ENCODE assay signal across 14 cellular contexts in the genomic region with DNA sequence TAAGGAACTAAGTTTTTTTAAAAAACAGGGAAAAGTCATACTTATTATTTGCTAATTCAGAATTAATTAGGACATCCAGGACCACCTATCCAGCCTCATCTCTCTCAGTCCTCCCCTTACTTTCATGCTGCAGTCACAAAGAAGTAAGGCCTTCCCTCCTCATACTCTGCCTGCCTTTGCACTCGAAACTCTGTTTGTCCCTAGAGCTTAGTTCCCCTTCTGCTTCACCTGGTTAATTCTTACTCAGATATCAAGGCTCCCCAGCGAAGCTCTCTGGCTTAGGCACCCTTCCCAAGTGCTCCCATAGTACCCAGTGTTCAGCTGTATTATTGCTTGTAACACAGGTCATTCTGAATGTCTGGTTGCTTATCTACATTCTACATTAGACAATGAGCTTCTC.
"Had no signal": no experiment of that assay in that cellular context is flagged by ENCODE, and none has a peak within 500 bp of the region (broad histone marks: within the 10 kb centered on the region; RNA-seq: fewer than 3 reads in every experiment).

No MANE protein-coding gene starts in this region.

- H3K27me3 Mint-ChIP-seq: activated B cell treated with CpG ODN at 0.5 μM for 24 hours; activated CD4-positive, alpha-beta T cell treated with anti-CD3 and anti-CD28 coated beads, Interleukin-2, amount 10 ng/mL, durations not matched to agents 24 days and 14 days; natural killer cell treated with Interleukin-12 subunit alpha and Interleukin-12 subunit beta and Interleukin-15 and Interleukin-18, amount 100 ng/mL, for 72 hours; stimulated activated naive CD8-positive, alpha-beta T cell treated with anti-CD3 and anti-CD28 coated beads, Interleukin-15, amount 100 ng/mL, for 72 hours had no signal

- H3K9me3 Mint-ChIP-seq: activated B cell treated with CpG ODN at 0.5 μM for 24 hours; activated CD4-positive, alpha-beta T cell treated with anti-CD3 and anti-CD28 coated beads, Interleukin-2, amount 10 ng/mL, durations not matched to agents 24 days and 14 days; activated naive CD4-positive, alpha-beta T cell treated with anti-CD3 and anti-CD28 coated beads for 36 hours; natural killer cell treated with Interleukin-12 subunit alpha and Interleukin-12 subunit beta and Interleukin-15 and Interleukin-18, amount 100 ng/mL, for 72 hours; stimulated activated naive CD8-positive, alpha-beta T cell treated with anti-CD3 and anti-CD28 coated beads, Interleukin-15, amount 100 ng/mL, for 72 hours had no signal

- DNase-seq: activated B cell treated with CpG ODN at 0.5 μM for 24 hours; activated CD4-positive, alpha-beta T cell treated with anti-CD3 and anti-CD28 coated beads, Interleukin-2, amount 10 ng/mL, durations not matched to agents 24 days and 14 days; activated naive CD4-positive, alpha-beta T cell treated with anti-CD3 and anti-CD28 coated beads for 36 hours; central memory CD4-positive, alpha-beta T cell; cortex of kidney; effector memory CD4-positive, alpha-beta T cell; heart left ventricle; mammary epithelial cell; stimulated activated CD4-positive, alpha-beta T cell treated with anti-CD3 and anti-CD28 coated beads, Interleukin-4, amount 100 ng/mL, for 1 hour; stimulated activated CD8-positive, alpha-beta memory T cell treated with anti-CD3 and anti-CD28 coated beads, Interleukin-4, amount 100 ng/mL, for 48 hours; stimulated activated naive CD8-positive, alpha-beta T cell treated with anti-CD3 and anti-CD28 coated beads, Interleukin-15, amount 100 ng/mL, for 72 hours; T1000; testis had no signal

- H3K4me1 Mint-ChIP-seq: activated B cell treated with CpG ODN at 0.5 μM for 24 hours; activated CD4-positive, alpha-beta T cell treated with anti-CD3 and anti-CD28 coated beads, Interleukin-2, amount 10 ng/mL, durations not matched to agents 24 days and 14 days; stimulated activated naive CD8-positive, alpha-beta T cell treated with anti-CD3 and anti-CD28 coated beads, Interleukin-15, amount 100 ng/mL, for 72 hours had no signal

- ATAC-seq: heart left ventricle; natural killer cell treated with Interleukin-12 subunit alpha and Interleukin-12 subunit beta and Interleukin-15 and Interleukin-18, amount 100 ng/mL, for 72 hours; stimulated activated naive CD8-positive, alpha-beta T cell treated with anti-CD3 and anti-CD28 coated beads, Interleukin-15, amount 100 ng/mL, for 72 hours had no signal

- H3K4me3 Mint-ChIP-seq: activated B cell treated with CpG ODN at 0.5 μM for 24 hours; activated CD4-positive, alpha-beta T cell treated with anti-CD3 and anti-CD28 coated beads, Interleukin-2, amount 10 ng/mL, durations not matched to agents 24 days and 14 days; activated naive CD4-positive, alpha-beta T cell treated with anti-CD3 and anti-CD28 coated beads for 36 hours; natural killer cell treated with Interleukin-12 subunit alpha and Interleukin-12 subunit beta and Interleukin-15 and Interleukin-18, amount 100 ng/mL, for 72 hours; stimulated activated naive CD8-positive, alpha-beta T cell treated with anti-CD3 and anti-CD28 coated beads, Interleukin-15, amount 100 ng/mL, for 72 hours had no signal

- H3K36me3 Mint-ChIP-seq: natural killer cell treated with Interleukin-12 subunit alpha and Interleukin-12 subunit beta and Interleukin-15 and Interleukin-18, amount 100 ng/mL, for 72 hours had no signal

- H3K27ac Mint-ChIP-seq: activated B cell treated with CpG ODN at 0.5 μM for 24 hours; activated CD4-positive, alpha-beta T cell treated with anti-CD3 and anti-CD28 coated beads, Interleukin-2, amount 10 ng/mL, durations not matched to agents 24 days and 14 days; activated naive CD4-positive, alpha-beta T cell treated with anti-CD3 and anti-CD28 coated beads for 36 hours; natural killer cell treated with Interleukin-12 subunit alpha and Interleukin-12 subunit beta and Interleukin-15 and Interleukin-18, amount 100 ng/mL, for 72 hours; stimulated activated naive CD8-positive, alpha-beta T cell treated with anti-CD3 and anti-CD28 coated beads, Interleukin-15, amount 100 ng/mL, for 72 hours had no signal
